1 cellular context compared by ENCODE assay signal in genomic region chr2:178450574-178451429, GRCh38.
A peak's percentile ranks its signal among the peaks of the same experiment; 100 is the strongest.
TF ChIP-seq lines count a peak whose summit lies in the region.

Gene PJVK (plus strand): TSS chr2:178451378. CDS start chr2:178453410, 2,032 bp downstream.
Gene PRKRA (minus strand): TSS chr2:178451175. CDS start chr2:178451030, 145 bp downstream.

TF ChIP-seq in HepG2, 621 proteins besides CTCF, POLR2A, EP300 and RAD21 (continued from another document and continues in another):
- TF ChIP-seq CEBPZ (IDR thresholded peaks at IDR 0.05; ENCODE audit: low read length) (no peak), HDAC2 (CRISPR knock-in tag; IDR thresholded peaks at IDR 0.05) (peak; percentile 21; the same call in 1 of the 2 replicates), ZEB1 (IDR thresholded peaks at IDR 0.05; ENCODE audit: insufficient replicate concordance, low read depth) (no peak), NCOR1 (IDR thresholded peaks at IDR 0.05; ENCODE audit: borderline replicate concordance, low read length) (no peak; the same call in 1 of the 2 replicates), ZBTB43 (CRISPR knock-in tag; conservative IDR thresholded peaks at IDR 0.05) (no peak; the same call in 1 of the 2 replicates), PBX2 (CRISPR knock-in tag; IDR thresholded peaks at IDR 0.05) (no peak), DDIT3 (CRISPR knock-in tag; IDR thresholded peaks at IDR 0.05) (no peak), KDM4B (CRISPR knock-in tag; IDR thresholded peaks at IDR 0.05) (0 out of 2 replicates have a peak, but pooled peaks have one; percentile 61), HOXA3 (CRISPR knock-in tag; IDR thresholded peaks at IDR 0.05) (peak; percentile 73), GLI4 (CRISPR knock-in tag; IDR thresholded peaks at IDR 0.05; ENCODE audit: borderline replicate concordance) (no peak; the same call in 1 of the 2 replicates), POLR2AphosphoS5 (IDR thresholded peaks at IDR 0.05; ENCODE audit: low read depth, low read length) (peak; percentile 94), FOXJ3 (CRISPR knock-in tag; IDR thresholded peaks at IDR 0.05; ENCODE audit: borderline replicate concordance) (0 out of 2 replicates have a peak, but pooled peaks have one; percentile 30), ZBTB49 (CRISPR knock-in tag; IDR thresholded peaks at IDR 0.05; ENCODE audit: borderline replicate concordance) (no peak), U2AF1 (optimal IDR thresholded peaks at IDR 0.05; ENCODE audit: low read depth, low read length) (no peak), ZBTB20 (CRISPR knock-in tag; IDR thresholded peaks at IDR 0.05; ENCODE audit: borderline replicate concordance, low read depth) (peak; percentile 74), GATAD1 (CRISPR knock-in tag; IDR thresholded peaks at IDR 0.05) (peak; percentile 77), ZBED4 (CRISPR knock-in tag; IDR thresholded peaks at IDR 0.05; ENCODE audit: borderline replicate concordance) (peak; percentile 95), PCBP1 (IDR thresholded peaks at IDR 0.05; ENCODE audit: borderline replicate concordance, low read depth, low read length) (no peak), HIC2 (CRISPR knock-in tag; IDR thresholded peaks at IDR 0.05; ENCODE audit: low read depth) (no peak; the same call in none of the 2 replicates), CBX5 (CRISPR knock-in tag; IDR thresholded peaks at IDR 0.05; ENCODE audit: borderline replicate concordance) (peak; percentile 58; the same call in 1 of the 2 replicates), ERF (CRISPR knock-in tag; IDR thresholded peaks at IDR 0.05) (peak; percentile 96), CENPBD1 (CRISPR knock-in tag; IDR thresholded peaks at IDR 0.05; ENCODE audit: borderline replicate concordance, low read depth) (peak; percentile 68; the same call in 1 of the 2 replicates), MIER2 (CRISPR knock-in tag; IDR thresholded peaks at IDR 0.05) (no peak), ASH2L (IDR thresholded peaks at IDR 0.05; ENCODE audit: insufficient read length, low read depth, low read length) (peak; percentile 90), PREB (CRISPR knock-in tag; IDR thresholded peaks at IDR 0.05) (no peak), HNF1B (CRISPR knock-in tag; IDR thresholded peaks at IDR 0.05) (peak; percentile 13; the same call in 1 of the 2 replicates), ETS1 (CRISPR knock-in tag; IDR thresholded peaks at IDR 0.05) (peak; percentile 92), KLF15 (CRISPR knock-in tag; IDR thresholded peaks at IDR 0.05; ENCODE audit: borderline replicate concordance) (peak; percentile 79; the same call in 1 of the 2 replicates), KDM2A (CRISPR knock-in tag; IDR thresholded peaks at IDR 0.05; ENCODE audit: borderline replicate concordance, low read depth) (peak; percentile 95), SRSF9 (IDR thresholded peaks at IDR 0.05; ENCODE audit: borderline replicate concordance, insufficient read depth, low read depth, low read length, poor library complexity, severe bottlenecking) (no peak), HOMEZ (CRISPR knock-in tag; IDR thresholded peaks at IDR 0.05; ENCODE audit: low read depth) (0 out of 2 replicates have a peak, but pooled peaks have one; percentile 23), ARHGAP35 (CRISPR knock-in tag; IDR thresholded peaks at IDR 0.05; ENCODE audit: borderline replicate concordance) (peak; percentile 81; the same call in 1 of the 2 replicates), NFKBIZ (CRISPR knock-in tag; IDR thresholded peaks at IDR 0.05) (peak; percentile 74; the same call in 1 of the 2 replicates), ZNF713 (CRISPR knock-in tag; IDR thresholded peaks at IDR 0.05) (no peak)
